Comparison of ENCODE assay signal across 13 cellular contexts in genomic region chr19:38228005-38228377, GRCh38. TPM values are rescaled to one million over a fixed set of nuclear protein-coding genes. Genes with fewer than 3 reads are reported as not detected.
DNase-seq lines count a peak whose midpoint lies in the region; ATAC-seq and TF ChIP-seq lines count a peak whose summit lies in the region.
"Had no signal": no experiment of that assay in that cellular context is flagged by ENCODE, and none has a peak within 500 bp of the region (broad histone marks: within the 10 kb centered on the region; RNA-seq: fewer than 3 reads in every experiment).

No MANE protein-coding gene starts in this region.

- TF ChIP-seq CTCF in cardiac muscle cell (IDR thresholded peaks at IDR 0.05; ENCODE audit: low read depth, low read length) (no peak), right atrium auricular region (IDR thresholded peaks at IDR 0.05) (no peak), RWPE1 (conservative IDR thresholded peaks at IDR 0.05; ENCODE audit: low read depth) (no peak), testis (IDR thresholded peaks at IDR 0.05) (no peak), progenitor cell of endocrine pancreas (IDR thresholded peaks at IDR 0.05; ENCODE audit: unreplicated experiment) (no peak)

- intact Hi-C loops in testis (cut with DNase I; ENCODE audit: low total_unique reads), result no loop called here

- H3K36me3 Mint-ChIP-seq in progenitor cell of endocrine pancreas (ENCODE audit: insufficient read depth), result no peaks in the 10 kb centered on the region

- H3K36me3 ChIP-seq in cardiac muscle cell (no peaks in the 10 kb centered on the region), right atrium auricular region (no peaks in the 10 kb centered on the region), iPS-15b (ENCODE audit: control insufficient read depth, insufficient read depth, low read length) (no peaks in the 10 kb centered on the region), testis (ENCODE audit: low read depth, missing control alignments) (no peaks in the 10 kb centered on the region)
- H3K36me3 ChIP-seq: Peyer's patch, transverse colon had no signal

- no peak overlapping the region for H3K27ac ChIP-seq in cardiac muscle cell
- H3K27ac ChIP-seq in right atrium auricular region, result no peak overlapping the region
- peak overlapping the region; percentile 72 for H3K27ac ChIP-seq in RWPE1
- no peak overlapping the region for H3K27ac ChIP-seq in testis
- H3K27ac ChIP-seq: Peyer's patch, transverse colon had no signal

- no peak overlapping the region for H3K4me3 Mint-ChIP-seq in progenitor cell of endocrine pancreas (ENCODE audit: low read depth)

- peaks cover 16% of the 10 kb centered on the region for H3K4me1 Mint-ChIP-seq in progenitor cell of endocrine pancreas (ENCODE audit: low read depth)

- no peaks in the 10 kb centered on the region for H3K4me1 ChIP-seq in cardiac muscle cell (ENCODE audit: low read depth)
- H3K4me1 ChIP-seq in right atrium auricular region, result peaks cover 0 to 24% of the 10 kb centered on the region in 2 donors
- peaks cover 9% of the 10 kb centered on the region for H3K4me1 ChIP-seq in iPS-15b (ENCODE audit: control insufficient read depth, insufficient read depth, low read length)
- peaks cover 15% of the 10 kb centered on the region for H3K4me1 ChIP-seq in testis

- peaks cover 53% of the 10 kb centered on the region for H3K27me3 Mint-ChIP-seq in progenitor cell of endocrine pancreas

- no peak overlapping the region for H3K27ac Mint-ChIP-seq in progenitor cell of endocrine pancreas

- no peaks in the 10 kb centered on the region for H3K9me3 Mint-ChIP-seq in progenitor cell of endocrine pancreas (ENCODE audit: low read depth)

- H3K4me3 ChIP-seq in cardiac muscle cell (peak overlapping the region; percentile 56), right atrium auricular region (peak overlapping the region in 1 of 2 donors; percentile 38), iPS-15b (ENCODE audit: low read depth, low read length) (peak overlapping the region; percentile 33), testis (no peak overlapping the region)
- H3K4me3 ChIP-seq: Peyer's patch had no signal

- TF ChIP-seq POLR2A in testis (IDR thresholded peaks at IDR 0.05), result no peak

- DNase-seq in cardiac muscle cell (ENCODE audit: low read depth in 1 of 2, low spot score in 1 of 2), result no peak
- no peak for DNase-seq in right atrium auricular region (ENCODE audit: low spot score)
- no peak for DNase-seq in RWPE1 (ENCODE audit: low spot score)
- no peak for DNase-seq in testis
- no peak for DNase-seq in progenitor cell of endocrine pancreas (ENCODE audit: low spot score, unreplicated experiment)
- DNase-seq: islet precursor cell, Peyer's patch, transverse colon had no signal

- H3K9ac ChIP-seq in iPS-15b (ENCODE audit: low read depth, low read length), result no peak overlapping the region

- POLR2A ChIA-PET in RWPE1 (lab: Yijun Ruan, JAX; ENCODE audit: low non-redundant PET), result no interaction called here

- 7 to 25% methylated on average over 13 to 15 of the region's 16 CpGs for WGBS in testis, 2 donors

- H3K27me3 ChIP-seq in cardiac muscle cell, result peaks cover 23% of the 10 kb centered on the region
- peaks cover 5 to 22% of the 10 kb centered on the region in 2 donors for H3K27me3 ChIP-seq in right atrium auricular region
- peaks cover 9% of the 10 kb centered on the region for H3K27me3 ChIP-seq in iPS-15b (ENCODE audit: control insufficient read depth, insufficient read depth, low read length)
- H3K27me3 ChIP-seq in testis, result peaks cover 4% of the 10 kb centered on the region

- H3K9me3 ChIP-seq in cardiac muscle cell (ENCODE audit: low read depth) (no peaks in the 10 kb centered on the region), right atrium auricular region (no peaks in the 10 kb centered on the region), iPS-15b (ENCODE audit: control insufficient read depth, insufficient read depth, low read length) (no peaks in the 10 kb centered on the region), testis (no peaks in the 10 kb centered on the region)
- H3K9me3 ChIP-seq: Peyer's patch, transverse colon had no signal

- no peak for ATAC-seq in GM18873 (IDR thresholded peaks at IDR 0.05; ENCODE audit: low FRiP score, unreplicated experiment)
- no peak for ATAC-seq in GM21423 (IDR thresholded peaks at IDR 0.05; ENCODE audit: unreplicated experiment)
- ATAC-seq: HepG2 had no signal

- CTCF ChIA-PET in RWPE1 (lab: Yijun Ruan, JAX), result interaction anchor here (0.6 to 1.0 kb wide), 2 partner anchors 16 to 86 kb away, joined by 3 read pairs; no protein-coding TSS in a partner anchor

RNA-seq across cellular contexts. Expression of gene DPF1, which starts 4.0 kb away (rescaled TPM):
- total RNA-seq in cardiac muscle cell, result 7.8 and 9.6 TPM in 2 replicates
- polyA plus RNA-seq in cardiac muscle cell, result 4.9 and 6.5 TPM in 2 replicates
- total RNA-seq in right atrium auricular region, result not detected
- total RNA-seq in testis, result 1 to 10 TPM; 4.7 to 6.4 TPM
- 3.6 TPM for polyA plus RNA-seq in testis (ENCODE audit: insufficient read depth, low read depth, low replicate concordance)
- 4.8 and 4.9 TPM in 2 replicates for total RNA-seq in progenitor cell of endocrine pancreas
- total RNA-seq: Peyer's patch, transverse colon had no signal

RNA-seq across cellular contexts. Expression of gene PPP1R14A, which starts 28.2 kb away (rescaled TPM):
- total RNA-seq in cardiac muscle cell (6.7 and 12.8 TPM in 2 replicates), right atrium auricular region (10 to 100 TPM; 28.0 to 30.0 TPM), testis (100 to 1,000 TPM; 187 to 268 TPM), progenitor cell of endocrine pancreas (15.2 and 17.2 TPM in 2 replicates)
- polyA plus RNA-seq in cardiac muscle cell (23.6 and 56.4 TPM in 2 replicates), testis (ENCODE audit: insufficient read depth, low read depth, low replicate concordance) (97.1 TPM)
- total RNA-seq: HepG2, NCI-H460 had no signal
- polyA plus RNA-seq: HepG2 had no signal

RNA-seq across cellular contexts. Expression of gene SPINT2, which starts 36.4 kb away (rescaled TPM):
- total RNA-seq in cardiac muscle cell, result 420 and 443 TPM in 2 replicates
- 455 and 606 TPM in 2 replicates for polyA plus RNA-seq in cardiac muscle cell
- 10 to 100 TPM; 11.1 to 52.7 TPM for total RNA-seq in right atrium auricular region
- total RNA-seq in testis, result 100 to 1,000 TPM; 372 to 389 TPM
- polyA plus RNA-seq in testis (ENCODE audit: insufficient read depth, low read depth, low replicate concordance), result 480 TPM
- 519 and 559 TPM in 2 replicates for total RNA-seq in progenitor cell of endocrine pancreas

Comparison
In these comparisons a context has a peak if more than half of its experiments do, and no peak if none do; other contexts are left out.
1. H3K4me3 ChIP-seq: peak in cardiac muscle cell (single experiment) and iPS-15b (single experiment); none in testis (0 of 2).
2. RNA of gene PPP1R14A, which starts 28.2 kb away (total RNA-seq): 187 to 268 TPM in testis; 28.0 to 30.0 TPM in right atrium auricular region, 15.2 to 17.2 TPM in progenitor cell of endocrine pancreas and 6.7 to 12.8 TPM in cardiac muscle cell; every median in the first group is over 4 times any median in the second.